In genomic region chr9:19992556-19992955, GRCh38 we compare ENCODE assay signal across 12 cellular contexts.
A peak's percentile ranks its signal among the peaks of the same experiment; 100 is the strongest.
DNase-seq lines count a peak whose midpoint lies in the region; ATAC-seq and TF ChIP-seq lines count a peak whose summit lies in the region.
"Had no signal": no experiment of that assay in that cellular context is flagged by ENCODE, and none has a peak within 500 bp of the region (broad histone marks: within the 10 kb centered on the region; RNA-seq: fewer than 3 reads in every experiment).

No MANE protein-coding gene starts in this region.

- H3K36me3 ChIP-seq in MG63: no peaks in the 10 kb centered on the region

- TF ChIP-seq CTCF in CD4-positive, alpha-beta T cell (IDR thresholded peaks at IDR 0.05): no peak

- no peaks in the 10 kb centered on the region for H3K27me3 ChIP-seq in MG63
- H3K27me3 ChIP-seq in CD4-positive, alpha-beta T cell (ENCODE audit: control insufficient read depth, insufficient read depth, low read length): no peaks in the 10 kb centered on the region
- H3K27me3 ChIP-seq: hepatocyte had no signal

- peaks cover 10% of the 10 kb centered on the region for H3K36me3 Mint-ChIP-seq in activated CD4-positive, alpha-beta T cell treated with anti-CD3 and anti-CD28 coated beads, Interleukin-2, amount 10 ng/mL, durations not matched to agents 24 days and 14 days (ENCODE audit: low read depth)
- peaks cover 4% of the 10 kb centered on the region for H3K36me3 Mint-ChIP-seq in activated naive CD8-positive, alpha-beta T cell treated with anti-CD3 and anti-CD28 coated beads, Interleukin-2, amount 50 U/mL, for 24 hours (ENCODE audit: low read depth)
- peaks cover 4% of the 10 kb centered on the region for H3K36me3 Mint-ChIP-seq in CD4-positive, alpha-beta T cell (ENCODE audit: low read depth)

- H3K27me3 Mint-ChIP-seq in activated CD4-positive, alpha-beta T cell treated with anti-CD3 and anti-CD28 coated beads, Interleukin-2, amount 10 ng/mL, durations not matched to agents 24 days and 14 days: no peaks in the 10 kb centered on the region
- H3K27me3 Mint-ChIP-seq in activated naive CD8-positive, alpha-beta T cell treated with anti-CD3 and anti-CD28 coated beads, Interleukin-2, amount 50 U/mL, for 24 hours: no peaks in the 10 kb centered on the region
- no peaks in the 10 kb centered on the region for H3K27me3 Mint-ChIP-seq in CD4-positive, alpha-beta T cell

- peak; percentile 92 for ATAC-seq in activated naive CD8-positive, alpha-beta T cell treated with anti-CD3 and anti-CD28 coated beads, Interleukin-2, amount 50 U/mL, for 24 hours
- no peak for ATAC-seq in CD4-positive, alpha-beta T cell (ENCODE audit: poor library complexity)
- ATAC-seq in GM19455 (IDR thresholded peaks at IDR 0.05; ENCODE audit: unreplicated experiment): no peak

- no peak overlapping the region for H3K4me3 ChIP-seq in MG63
- H3K4me3 ChIP-seq: coronary artery, hepatocyte had no signal

- peak overlapping the region; percentile 61 for H3K27ac Mint-ChIP-seq in activated CD4-positive, alpha-beta T cell treated with anti-CD3 and anti-CD28 coated beads, Interleukin-2, amount 10 ng/mL, durations not matched to agents 24 days and 14 days
- H3K27ac Mint-ChIP-seq in activated naive CD8-positive, alpha-beta T cell treated with anti-CD3 and anti-CD28 coated beads, Interleukin-2, amount 50 U/mL, for 24 hours: peak overlapping the region; percentile 24
- H3K27ac Mint-ChIP-seq in CD4-positive, alpha-beta T cell: no peak overlapping the region

- POLR2A ChIA-PET in CD4-positive, alpha-beta T cell (lab: Charles Lee): no interaction called here

- intact Hi-C loops in activated CD4-positive, alpha-beta T cell treated with anti-CD3 and anti-CD28 coated beads, Interleukin-2, amount 10 ng/mL, durations not matched to agents 24 days and 14 days (cut with micrococcal nuclease): loop anchor here (1.0 to 10.0 kb wide), 2 partner anchors 16 to 478 kb away; no protein-coding TSS in a partner anchor
- intact Hi-C loops in CD4-positive, alpha-beta T cell (cut with DNase I, micrococcal nuclease): no loop called here

- H3K27ac ChIP-seq in CD4-positive, alpha-beta T cell (ENCODE audit: low read depth, low read length): no peak overlapping the region
- H3K27ac ChIP-seq: coronary artery, hepatocyte had no signal

- CTCF ChIA-PET in CD4-positive, alpha-beta T cell (lab: Charles Lee): no interaction called here

- peaks cover 49% of the 10 kb centered on the region for H3K4me1 Mint-ChIP-seq in activated CD4-positive, alpha-beta T cell treated with anti-CD3 and anti-CD28 coated beads, Interleukin-2, amount 10 ng/mL, durations not matched to agents 24 days and 14 days
- peaks cover 50% of the 10 kb centered on the region for H3K4me1 Mint-ChIP-seq in activated naive CD8-positive, alpha-beta T cell treated with anti-CD3 and anti-CD28 coated beads, Interleukin-2, amount 50 U/mL, for 24 hours
- peaks cover 5% of the 10 kb centered on the region for H3K4me1 Mint-ChIP-seq in CD4-positive, alpha-beta T cell (ENCODE audit: low read depth)

- H3K9me3 ChIP-seq in MG63: no peaks in the 10 kb centered on the region
- H3K9me3 ChIP-seq in CD4-positive, alpha-beta T cell (ENCODE audit: control insufficient read depth, low read length): no peaks in the 10 kb centered on the region

- H3K9me3 Mint-ChIP-seq in activated CD4-positive, alpha-beta T cell treated with anti-CD3 and anti-CD28 coated beads, Interleukin-2, amount 10 ng/mL, durations not matched to agents 24 days and 14 days: peaks cover 17% of the 10 kb centered on the region
- peaks cover 10% of the 10 kb centered on the region for H3K9me3 Mint-ChIP-seq in activated naive CD8-positive, alpha-beta T cell treated with anti-CD3 and anti-CD28 coated beads, Interleukin-2, amount 50 U/mL, for 24 hours
- H3K9me3 Mint-ChIP-seq in CD4-positive, alpha-beta T cell: peaks cover 3% of the 10 kb centered on the region

- H3K4me3 Mint-ChIP-seq in activated CD4-positive, alpha-beta T cell treated with anti-CD3 and anti-CD28 coated beads, Interleukin-2, amount 10 ng/mL, durations not matched to agents 24 days and 14 days: no peak overlapping the region
- H3K4me3 Mint-ChIP-seq in activated naive CD8-positive, alpha-beta T cell treated with anti-CD3 and anti-CD28 coated beads, Interleukin-2, amount 50 U/mL, for 24 hours: no peak overlapping the region
- H3K4me3 Mint-ChIP-seq in CD4-positive, alpha-beta T cell: no peak overlapping the region

- DNase-seq in activated CD4-positive, alpha-beta T cell treated with anti-CD3 and anti-CD28 coated beads, Interleukin-2, amount 10 ng/mL, durations not matched to agents 24 days and 14 days: no peak
- DNase-seq in activated CD4-positive, alpha-beta T cell treated with anti-CD3 and anti-CD28 coated beads for 1 hour: no peak
- DNase-seq in MG63 (peak; percentile 65), non-pigmented ciliary epithelial cell (ENCODE audit: low read depth) (peak; percentile 76), T-helper 9 cell (no peak)
- peak; percentile 15 for DNase-seq in activated naive CD8-positive, alpha-beta T cell treated with anti-CD3 and anti-CD28 coated beads, Interleukin-2, amount 50 U/mL, for 24 hours
- no peak for DNase-seq in CD4-positive, alpha-beta T cell
- DNase-seq: AML-193, NCI-H526 treated with DMSO at 0.1 percent for 48 hours had no signal

Comparison
In these comparisons a context has a peak if more than half of its experiments do, and no peak if none do; other contexts are left out.
1. DNase-seq: peak in MG63 (single experiment), activated naive CD8-positive, alpha-beta T cell treated with anti-CD3 and anti-CD28 coated beads, Interleukin-2, amount 50 U/mL, for 24 hours (single experiment) and non-pigmented ciliary epithelial cell (single experiment); none in activated CD4-positive, alpha-beta T cell treated with anti-CD3 and anti-CD28 coated beads, Interleukin-2, amount 10 ng/mL, durations not matched to agents 24 days and 14 days (single experiment), activated CD4-positive, alpha-beta T cell treated with anti-CD3 and anti-CD28 coated beads for 1 hour (single experiment), T-helper 9 cell (single experiment) and CD4-positive, alpha-beta T cell (0 of 10).